Comparison of ENCODE assay signal across 29 cellular contexts in genomic region chr20:55977723-55978481, GRCh38. TPM values are rescaled to one million over a fixed set of nuclear protein-coding genes. Genes with fewer than 3 reads are reported as not detected.
DNase-seq lines count a peak whose midpoint lies in the region; ATAC-seq, FAIRE-seq and TF ChIP-seq lines count a peak whose summit lies in the region.
"Had no signal": no experiment of that assay in that cellular context is flagged by ENCODE, and none has a peak within 500 bp of the region (broad histone marks: within the 10 kb centered on the region; RNA-seq: fewer than 3 reads in every experiment).

No MANE protein-coding gene starts in this region.

- no peak overlapping the region for H3K27ac ChIP-seq in left lung
- peak overlapping the region; percentile 60 for H3K27ac ChIP-seq in stomach smooth muscle (ENCODE audit: low read length)
- H3K27ac ChIP-seq: BLaER1 treated with 17β-estradiol and CSF1 and Interleukin-3, amounts not matched to agents 10 nM and 100 nM; esophagus squamous epithelium; hepatocyte; HL-60; neural progenitor cell; prostate gland; skin epidermis had no signal

- H3K27me3 ChIP-seq in left lung = no peaks in the 10 kb centered on the region
- H3K27me3 ChIP-seq in stomach smooth muscle (ENCODE audit: control insufficient read depth in 1 of 2, insufficient read depth in 2 of 2, low read length in 2 of 2) = no peaks in the 10 kb centered on the region
- H3K27me3 ChIP-seq: BLaER1 treated with 17β-estradiol and CSF1 and Interleukin-3, amounts not matched to agents 10 nM and 100 nM; esophagus squamous epithelium; hepatocyte; neural progenitor cell had no signal

- no peak overlapping the region for H3K9ac ChIP-seq in stomach smooth muscle (ENCODE audit: low read length in 2 of 2)
- H3K9ac ChIP-seq: BLaER1 treated with 17β-estradiol and CSF1 and Interleukin-3, amounts not matched to agents 10 nM and 100 nM; neural progenitor cell had no signal

- peaks cover 71% of the 10 kb centered on the region for H3K9me3 Mint-ChIP-seq in mesothelial cell of epicardium

- no peak for TF ChIP-seq CTCF in left lung (IDR thresholded peaks at IDR 0.05)
- no peak for TF ChIP-seq CTCF in mesothelial cell of epicardium (IDR thresholded peaks at IDR 0.05; ENCODE audit: unreplicated experiment)

- H3K36me3 Mint-ChIP-seq in mesothelial cell of epicardium = no peaks in the 10 kb centered on the region
- H3K36me3 Mint-ChIP-seq: activated naive CD4-positive, alpha-beta T cell treated with anti-CD3 and anti-CD28 coated beads, Interleukin-2, amount 10 ng/mL, durations not matched to agents 7 days and 5 days; neural progenitor cell had no signal

- H3K4me3 Mint-ChIP-seq in mesothelial cell of epicardium = no peak overlapping the region
- H3K4me3 Mint-ChIP-seq: activated naive CD4-positive, alpha-beta T cell treated with anti-CD3 and anti-CD28 coated beads, Interleukin-2, amount 10 ng/mL, durations not matched to agents 7 days and 5 days; activated T-helper 1 cell treated with anti-CD3 and anti-CD28 coated beads, Interleukin-12 subunit alpha, Interleukin-12 subunit beta, Interleukin-2, Interleukin-4 antibody, amounts not matched to agents 30 ng/mL and 10 ng/mL and 1 ng/mL, durations not matched to agents 14 hours and 24 hours and 36 hours; neural progenitor cell; WTC11 had no signal

- peak; percentile 40 for DNase-seq in DMS153 treated with DMSO at 0.1 percent for 48 hours (lab: John Stamatoyannopoulos, UW; ENCODE audit: unreplicated experiment)
- DNase-seq in NCI-H446 treated with DMSO at 0.1 percent for 48 hours (lab: John Stamatoyannopoulos, UW) = peak; percentile 46
- peak in 1 of 2 donors; percentile 74 for DNase-seq in left lung
- no peak for DNase-seq in GM12891 (ENCODE audit: insufficient read length, low spot score)
- DNase-seq in mesothelial cell of epicardium (ENCODE audit: low spot score in 2 of 2, unreplicated experiment in 2 of 2) = no peak
- DNase-seq: activated naive CD4-positive, alpha-beta T cell treated with anti-CD3 and anti-CD28 coated beads, Interleukin-2, amount 10 ng/mL, durations not matched to agents 7 days and 5 days; COR-L47; cortex of kidney; esophagus squamous epithelium; HCEC 1CT; left ventricle myocardium superior; mucosa of descending colon; NCI-H1092; NCI-H2081 treated with DMSO at 0.1 percent for 48 hours; NCI-H526 treated with DMSO at 0.1 percent for 48 hours; T-helper 9 cell had no signal

- intact Hi-C loops in left lung (cut with DNase I) = no loop called here

- no peak for FAIRE-seq in GM12891 (lab: Jason Lieb, UNC)
- FAIRE-seq: frontal cortex had no signal

- peak; percentile 92 for ATAC-seq in left lung
- no peak for ATAC-seq in HG02970 (IDR thresholded peaks at IDR 0.05; ENCODE audit: low FRiP score, unreplicated experiment)
- ATAC-seq: left ventricle myocardium superior, mucosa of descending colon, Right ventricle myocardium inferior, WTC11 had no signal

- TF ChIP-seq POLR2A in GM12891 (IDR thresholded peaks at IDR 0.05; ENCODE audit: low read depth, low read length) = no peak

- no peaks in the 10 kb centered on the region for H3K9me3 ChIP-seq in left lung
- peaks cover 0 to 2% of the 10 kb centered on the region in 2 donors for H3K9me3 ChIP-seq in stomach smooth muscle (ENCODE audit: control insufficient read depth in 2 of 2, low read length in 2 of 2)
- H3K9me3 ChIP-seq: BLaER1 treated with 17β-estradiol and CSF1 and Interleukin-3, amounts not matched to agents 10 nM and 100 nM; esophagus squamous epithelium; mucosa of descending colon; prostate gland had no signal

- no peaks in the 10 kb centered on the region for H3K36me3 ChIP-seq in left lung
- H3K36me3 ChIP-seq in stomach smooth muscle (ENCODE audit: control insufficient read depth in 2 of 2, insufficient read depth in 2 of 2, low read length in 2 of 2) = no peaks in the 10 kb centered on the region
- H3K36me3 ChIP-seq: BLaER1 treated with 17β-estradiol and CSF1 and Interleukin-3, amounts not matched to agents 10 nM and 100 nM; esophagus squamous epithelium; neural progenitor cell; prostate gland had no signal

- H3K4me1 ChIP-seq in left lung (peaks cover 0 to 7% of the 10 kb centered on the region in 2 donors), stomach smooth muscle (ENCODE audit: control insufficient read depth, insufficient read depth, low read length) (peaks cover 5% of the 10 kb centered on the region)
- H3K4me1 ChIP-seq: neural progenitor cell, prostate gland had no signal

- H3K27ac Mint-ChIP-seq in mesothelial cell of epicardium = no peak overlapping the region
- H3K27ac Mint-ChIP-seq: activated naive CD4-positive, alpha-beta T cell treated with anti-CD3 and anti-CD28 coated beads, Interleukin-2, amount 10 ng/mL, durations not matched to agents 7 days and 5 days; activated T-helper 1 cell treated with anti-CD3 and anti-CD28 coated beads, Interleukin-12 subunit alpha, Interleukin-12 subunit beta, Interleukin-2, Interleukin-4 antibody, amounts not matched to agents 30 ng/mL and 10 ng/mL and 1 ng/mL, durations not matched to agents 14 hours and 24 hours and 36 hours; neural progenitor cell; WTC11 had no signal

- no peaks in the 10 kb centered on the region for H3K4me1 Mint-ChIP-seq in mesothelial cell of epicardium
- H3K4me1 Mint-ChIP-seq: activated naive CD4-positive, alpha-beta T cell treated with anti-CD3 and anti-CD28 coated beads, Interleukin-2, amount 10 ng/mL, durations not matched to agents 7 days and 5 days; neural progenitor cell; WTC11 had no signal

- H3K27me3 Mint-ChIP-seq in mesothelial cell of epicardium (ENCODE audit: low read depth) = no peaks in the 10 kb centered on the region
- H3K27me3 Mint-ChIP-seq: activated naive CD4-positive, alpha-beta T cell treated with anti-CD3 and anti-CD28 coated beads, Interleukin-2, amount 10 ng/mL, durations not matched to agents 7 days and 5 days had no signal

- H3K4me3 ChIP-seq in left lung = no peak overlapping the region
- no peak overlapping the region for H3K4me3 ChIP-seq in stomach smooth muscle (ENCODE audit: low read length in 2 of 2)
- H3K4me3 ChIP-seq: BLaER1 treated with 17β-estradiol and CSF1 and Interleukin-3, amounts not matched to agents 10 nM and 100 nM; esophagus squamous epithelium; hepatocyte; mucosa of descending colon; neural progenitor cell; prostate gland; skin epidermis had no signal

TF ChIP-seq in GM12891, 5 proteins besides CTCF, POLR2A, EP300 and RAD21:
- TF ChIP-seq TAF1 (IDR thresholded peaks at IDR 0.05; ENCODE audit: low read depth, low read length) (no peak), SPI1 (IDR thresholded peaks at IDR 0.05; ENCODE audit: low read depth, low read length) (no peak), POU2F2 (IDR thresholded peaks at IDR 0.05; ENCODE audit: low read depth, low read length) (no peak), POLR2AphosphoS5 (IDR thresholded peaks at IDR 0.05; ENCODE audit: low read depth, low read length) (no peak), PAX5 (IDR thresholded peaks at IDR 0.05; ENCODE audit: insufficient read depth, low read length, severe bottlenecking) (no peak)

RNA-seq across cellular contexts. Expression of gene CBLN4, which starts 27.4 kb away (rescaled TPM):
- 1 to 10 TPM in 1 of 2 donors, under 1 TPM in 1; 0.26 to 4.7 TPM for total RNA-seq in left lung
- polyA plus RNA-seq in GM12891 (2012; ENCODE audit: low read depth, missing spikeins) = not detected
- total RNA-seq in mesothelial cell of epicardium = not detected in 3 replicates
- total RNA-seq: activated T-helper 1 cell treated with anti-CD3 and anti-CD28 coated beads, Interleukin-12 subunit alpha, Interleukin-12 subunit beta, Interleukin-2, Interleukin-4 antibody, amounts not matched to agents 30 ng/mL and 10 ng/mL and 1 ng/mL, durations not matched to agents 14 hours and 24 hours and 36 hours; left ventricle myocardium superior; mucosa of descending colon; Right ventricle myocardium inferior; WTC11 had no signal
- polyA plus RNA-seq: AG04450 had no signal

Comparison
In these comparisons a context has a peak if more than half of its experiments do, and no peak if none do; other contexts are left out.
1. DNase-seq: peak in DMS153 treated with DMSO at 0.1 percent for 48 hours (single experiment) and NCI-H446 treated with DMSO at 0.1 percent for 48 hours (single experiment); none in GM12891 (single experiment) and mesothelial cell of epicardium (0 of 2).